ENCODE assay signal across 11 cellular contexts in genomic region chr7:32070051-32070405, GRCh38. TPM values are rescaled to one million over a fixed set of nuclear protein-coding genes. Genes with fewer than 3 reads are reported as not detected.
A peak's percentile ranks its signal among the peaks of the same experiment; 100 is the strongest.
DNase-seq lines count a peak whose midpoint lies in the region; ATAC-seq, FAIRE-seq and TF ChIP-seq lines count a peak whose summit lies in the region.
"Had no signal": no experiment of that assay in that cellular context is flagged by ENCODE, and none has a peak within 500 bp of the region (broad histone marks: within the 10 kb centered on the region; RNA-seq: fewer than 3 reads in every experiment).

No MANE protein-coding gene starts in this region.

- H3K36me3 ChIP-seq in heart right ventricle = no peaks in the 10 kb centered on the region
- H3K36me3 ChIP-seq: WERI-Rb-1 had no signal

- TF ChIP-seq RAD21 in A549 (conservative IDR thresholded peaks at IDR 0.05 in 1 of 2, IDR thresholded peaks at IDR 0.05 in 1 of 2) = no peak

- TF ChIP-seq POLR2A in A549 (IDR thresholded peaks at IDR 0.05; ENCODE audit: low read length) = no peak

- ATAC-seq in A549 (peak; percentile 30 to 60), heart right ventricle (peak in 3 of 8 donors; percentile 2 to 4 (median 3)), omental fat pad (ENCODE audit: low FRiP score) (peak; percentile 13), HG03095 (IDR thresholded peaks at IDR 0.05; ENCODE audit: unreplicated experiment) (no peak), HG02610 (IDR thresholded peaks at IDR 0.05; ENCODE audit: unreplicated experiment) (no peak)

- H3K9me3 ChIP-seq in A549 = no peaks in the 10 kb centered on the region
- H3K9me3 ChIP-seq in heart right ventricle = no peaks in the 10 kb centered on the region

- POLR2A ChIA-PET in A549 (lab: Yijun Ruan, JAX) = no interaction called here

- intact Hi-C loops in heart right ventricle (cut with DNase I) = loop anchor here in 9 of 10 donors (5.0 to 10.0 kb wide), 6 partner anchors 82 to 188 kb away; no protein-coding TSS in a partner anchor

- FAIRE-seq in A549 (lab: Jason Lieb, UNC) = no peak
- no peak for FAIRE-seq in frontal cortex (lab: Jason Lieb, UNC)

- H3K4me3 ChIP-seq in A549 (peak overlapping the region; percentile 58), WI38 (ENCODE audit: low read depth, low read length) (peak overlapping the region; percentile 74), heart right ventricle (peak overlapping the region; percentile 44 to 70 (median 58))

- WGBS in A549 (ENCODE audit: missing lambda C conversion rate) = 5% methylated on average over 9 of the region's 9 CpGs
- WGBS in heart right ventricle, 2 donors = 20 to 24% methylated on average over 9 of the region's 9 CpGs

- H3K4me1 ChIP-seq in A549 (peaks cover 22% of the 10 kb centered on the region), heart right ventricle (peaks cover 0 to 47% (median 20%) of the 10 kb centered on the region in 9 donors)

- DNase-seq in A549 (ENCODE audit: low read depth in 1 of 2, low spot score in 1 of 2) = no peak
- DNase-seq in heart right ventricle = no peak
- DNase-seq in omental fat pad (ENCODE audit: low spot score) = no peak
- no peak for DNase-seq in RPMI8226
- DNase-seq in frontal cortex (ENCODE audit: low spot score in 2 of 2) = no peak
- DNase-seq: activated naive CD4-positive, alpha-beta T cell treated with Interleukin-2 at 50 U/mL for 16 hours; OCI-M1; WERI-Rb-1 had no signal

- TF ChIP-seq CTCF in A549 (IDR thresholded peaks at IDR 0.05) = no peak
- no peak for TF ChIP-seq CTCF in WI38 (IDR thresholded peaks at IDR 0.05; ENCODE audit: low read depth, low read length)
- TF ChIP-seq CTCF in heart right ventricle (IDR thresholded peaks at IDR 0.05) = no peak
- no peak for TF ChIP-seq CTCF in omental fat pad (IDR thresholded peaks at IDR 0.05)

- peak overlapping the region; percentile 71 to 90 for H3K27ac ChIP-seq in A549
- H3K27ac ChIP-seq in heart right ventricle = peak overlapping the region; percentile 82 to 94 (median 90)
- H3K27ac ChIP-seq: WERI-Rb-1 had no signal

- H3K27me3 ChIP-seq in heart right ventricle = peaks cover 0 to 48% (median 4%) of the 10 kb centered on the region in 7 donors

- CTCF ChIA-PET in A549 (lab: Yijun Ruan, JAX) = interaction anchor here (0.6 to 1.6 kb wide), 9 partner anchors 9 to 287 kb away, joined by 3 to 11 read pairs (median 4); no protein-coding TSS in a partner anchor

- TF ChIP-seq EP300 in A549 (IDR thresholded peaks at IDR 0.05) = no peak

- H3K4me2 ChIP-seq in A549 = peak overlapping the region; percentile 83

TF ChIP-seq in A549, 52 proteins besides CTCF, POLR2A, EP300 and RAD21:
- no peak for TF ChIP-seq USF2 (IDR thresholded peaks at IDR 0.05)
- no peak for TF ChIP-seq BHLHE40 (IDR thresholded peaks at IDR 0.05; ENCODE audit: low read depth, low read length)
- no peak for TF ChIP-seq CEBPB (IDR thresholded peaks at IDR 0.05)
- TF ChIP-seq E2F6 (IDR thresholded peaks at IDR 0.05; ENCODE audit: borderline replicate concordance, low read depth) = peak; percentile 25; the same call in 1 of the 2 replicates
- no peak for TF ChIP-seq TP53 (CRISPR knock-in tag; IDR thresholded peaks at IDR 0.05)
- TF ChIP-seq JUN (IDR thresholded peaks at IDR 0.05) = no peak
- TF ChIP-seq ZC3H11A (IDR thresholded peaks at IDR 0.05) = no peak
- no peak for TF ChIP-seq REST (IDR thresholded peaks at IDR 0.05)
- no peak for TF ChIP-seq ATOH8 (CRISPR knock-in tag; IDR thresholded peaks at IDR 0.05; ENCODE audit: low read depth)
- TF ChIP-seq SREBF2 (IDR thresholded peaks at IDR 0.05) = no peak
- TF ChIP-seq PHF8 (IDR thresholded peaks at IDR 0.05; ENCODE audit: borderline replicate concordance, low read depth) = 0 out of 2 replicates have a peak, but pooled peaks have one; percentile 20

RNA-seq across cellular contexts. Expression of gene PDE1C, which starts 0.2 kb away (rescaled TPM):
- polyA plus RNA-seq in A549 (2011; rRNA removed) (11.0 and 17.0 TPM in 2 replicates), A549 (2017; fragmentation: RNase III; extraction: RNeasy Plus Mini Kit Qiagen cat#74134 plus additional on column Dnase treatment) (8.0 to 8.5 TPM (median 8.1 TPM) in 3 replicates), heart right ventricle (10 to 100 TPM; 11.7 to 67.7 TPM)
- 3.2 and 3.6 TPM in 2 replicates for polyA plus RNA-seq in A549 (2012; cell fraction: cytosol; rRNA removed)
- 6.1 and 10.4 TPM in 2 replicates for polyA plus RNA-seq in A549 (2012; cell fraction: nucleus; rRNA removed)
- polyA minus RNA-seq in A549 (2011; rRNA and poly(A)+ RNA removed) = 42.7 and 54.3 TPM in 2 replicates
- total RNA-seq in heart right ventricle (100 to 1,000 TPM; 124 to 315 (median 197) TPM), omental fat pad (10 to 100 TPM in 1 of 4 donors, 1 to 10 TPM in 3; 2.6 to 20.6 (median 4.3) TPM), frontal cortex (19.2 TPM)

Comparison
In these comparisons a context has a peak if more than half of its experiments do, and no peak if none do; other contexts are left out.
1. ATAC-seq: peak in A549 (2 of 2) and omental fat pad (single experiment); none in HG03095 (single experiment) and HG02610 (single experiment).
2. Peak in every context shown above with its lines, with median percentiles within 50 percentile points of each other: H3K4me3 ChIP-seq.